In genomic region chr15:96180062-96180745, GRCh38 we compare ENCODE assay signal across 1 cellular context.
TF ChIP-seq lines count a peak whose summit lies in the region.

No MANE protein-coding gene starts in this region.

TF ChIP-seq in GM23338, 12 proteins besides CTCF, POLR2A, EP300 and RAD21 (continued from another document):
- TF ChIP-seq POLR2AphosphoS5 (IDR thresholded peaks at IDR 0.05; ENCODE audit: low read depth): no peak
- TF ChIP-seq ZNF462 (CRISPR knock-in tag; IDR thresholded peaks at IDR 0.05): no peak; the same call in 1 of the 2 replicates
- no peak for TF ChIP-seq STAT1 (IDR thresholded peaks at IDR 0.05; ENCODE audit: unreplicated experiment)
- TF ChIP-seq ZNF331 (CRISPR knock-in tag; IDR thresholded peaks at IDR 0.05; ENCODE audit: low read depth): no peak
- TF ChIP-seq REST (IDR thresholded peaks at IDR 0.05; ENCODE audit: unreplicated experiment): no peak
- no peak for TF ChIP-seq ZNF114 (CRISPR knock-in tag; IDR thresholded peaks at IDR 0.05)
- TF ChIP-seq NANOG (IDR thresholded peaks at IDR 0.05; ENCODE audit: borderline replicate concordance): no peak
- TF ChIP-seq JUNB (IDR thresholded peaks at IDR 0.05; ENCODE audit: unreplicated experiment): no peak
- TF ChIP-seq EZH2phosphoT487 (IDR thresholded peaks at IDR 0.05; ENCODE audit: unreplicated experiment): no peak
TF ChIP-seq in GM23338: peak in this region for 0.
